ENCODE assay signal across 22 cellular contexts in genomic region chr19:33685541-33685940, GRCh38.
DNase-seq lines count a peak whose midpoint lies in the region; ATAC-seq and TF ChIP-seq lines count a peak whose summit lies in the region.
"Had no signal": no experiment of that assay in that cellular context is flagged by ENCODE, and none has a peak within 500 bp of the region (broad histone marks: within the 10 kb centered on the region; RNA-seq: fewer than 3 reads in every experiment).

No MANE protein-coding gene starts in this region.

- POLR2A ChIA-PET in WTC11 (lab: Charles Lee), result no interaction called here

- no peaks in the 10 kb centered on the region; the same call in 1 of the 2 replicates for H3K27me3 Mint-ChIP-seq in WTC11 (ENCODE audit: low read depth)
- peaks cover 30% of the 10 kb centered on the region for H3K27me3 Mint-ChIP-seq in neural progenitor cell (ENCODE audit: insufficient read depth, low read depth)

- H4K20me1 ChIP-seq in neural progenitor cell (ENCODE audit: low read depth), result peaks cover 31% of the 10 kb centered on the region

- H3K79me2 ChIP-seq in neural progenitor cell (ENCODE audit: low read depth), result no peaks in the 10 kb centered on the region

- H3K4me1 ChIP-seq in BE2C (peaks cover 61% of the 10 kb centered on the region), neural progenitor cell (no peaks in the 10 kb centered on the region)
- H3K4me1 ChIP-seq: adrenal gland, colonic mucosa, uterus had no signal

- ATAC-seq in WTC11 (no peak), left lobe of liver (no peak)
- ATAC-seq: right cardiac atrium had no signal

- H3K27ac ChIP-seq in neural progenitor cell, result no peak overlapping the region
- H3K27ac ChIP-seq: adrenal gland, colonic mucosa, uterus had no signal

- no peak overlapping the region for H3K4me2 ChIP-seq in neural progenitor cell

- H3K4me3 ChIP-seq in BE2C (ENCODE audit: low read depth, low read length), result peak overlapping the region; percentile 46
- H3K4me3 ChIP-seq in H7 (ENCODE audit: insufficient read depth, low read depth, low read length), result no peak overlapping the region
- no peak overlapping the region for H3K4me3 ChIP-seq in neural progenitor cell
- H3K4me3 ChIP-seq: adrenal gland, colonic mucosa, uterus had no signal

- no peak overlapping the region for H2AFZ ChIP-seq in neural progenitor cell (replicated peaks)

- H3K27me3 ChIP-seq in BE2C (no peaks in the 10 kb centered on the region), H7 (ENCODE audit: control insufficient read depth, insufficient read depth, low read length) (no peaks in the 10 kb centered on the region), neural progenitor cell (peaks cover 35% of the 10 kb centered on the region)
- H3K27me3 ChIP-seq: colonic mucosa had no signal

- peaks cover 12% of the 10 kb centered on the region for H3K4me1 Mint-ChIP-seq in WTC11
- peaks cover 9% of the 10 kb centered on the region for H3K4me1 Mint-ChIP-seq in neural progenitor cell
- H3K4me1 Mint-ChIP-seq: IgD-negative memory B cell, memory B cell had no signal

- no peak overlapping the region for H3K4me3 Mint-ChIP-seq in WTC11
- peak overlapping the region; percentile 43 for H3K4me3 Mint-ChIP-seq in neural progenitor cell
- H3K4me3 Mint-ChIP-seq: CD4-positive, alpha-beta T cell; IgD-negative memory B cell; memory B cell; T-helper 1 cell treated with Interleukin-12 subunit alpha and Interleukin-12 subunit beta and Interleukin-4 antibody, amounts not matched to agents 30 μg/mL and 1 μg/mL, for 36 hours had no signal

- H3K9ac ChIP-seq in neural progenitor cell, result no peak overlapping the region

- no peaks in the 10 kb centered on the region for H3K9me3 ChIP-seq in BE2C
- no peaks in the 10 kb centered on the region for H3K9me3 ChIP-seq in neural progenitor cell (ENCODE audit: low read depth)
- H3K9me3 ChIP-seq: adrenal gland, colonic mucosa, uterus had no signal

- H3K9me3 Mint-ChIP-seq in WTC11, result no peaks in the 10 kb centered on the region
- H3K9me3 Mint-ChIP-seq in neural progenitor cell, result peaks cover 2% of the 10 kb centered on the region
- H3K9me3 Mint-ChIP-seq: CD4-positive, alpha-beta T cell; memory B cell; T-helper 1 cell treated with Interleukin-12 subunit alpha and Interleukin-12 subunit beta and Interleukin-4 antibody, amounts not matched to agents 30 μg/mL and 1 μg/mL, for 36 hours had no signal

- H3K36me3 Mint-ChIP-seq in WTC11, result no peaks in the 10 kb centered on the region
- H3K36me3 Mint-ChIP-seq in neural progenitor cell, result no peaks in the 10 kb centered on the region
- H3K36me3 Mint-ChIP-seq: IgD-negative memory B cell, memory B cell had no signal

- peak; percentile 55 for DNase-seq in BE2C
- DNase-seq in H7, result peak; percentile 13
- peak; percentile 2 for DNase-seq in WTC11 (ENCODE audit: low spot score)
- no peak for DNase-seq in neural progenitor cell (ENCODE audit: low spot score)
- no peak for DNase-seq in left lobe of liver (ENCODE audit: low spot score)
- no peak for DNase-seq in GF-D8 (lab: John Stamatoyannopoulos, UW)
- no peak for DNase-seq in SKM-1 (lab: John Stamatoyannopoulos, UW; ENCODE audit: unreplicated experiment)
- DNase-seq in NCI-H1105 treated with DMSO at 0.1 percent for 48 hours (lab: John Stamatoyannopoulos, UW), result no peak
- DNase-seq: activated CD4-positive, alpha-beta T cell treated with anti-CD3 and anti-CD28 coated beads, Interleukin-2, amount 50 U/mL, for 4 hours; activated gamma-delta T cell; colonic mucosa; NCI-H1417 treated with DMSO at 0.1 percent for 48 hours; NCI-H2107; NCI-H510A; Right ventricle myocardium superior; uterus had no signal

- no peak for TF ChIP-seq CTCF in BE2C (IDR thresholded peaks at IDR 0.05; ENCODE audit: low read depth, low read length)
- no peak for TF ChIP-seq CTCF in WTC11 (IDR thresholded peaks at IDR 0.05)
- TF ChIP-seq CTCF in neural progenitor cell (IDR thresholded peaks at IDR 0.05), result no peak

- CTCF ChIA-PET in WTC11 (lab: Charles Lee), result no interaction called here

- H3K27ac Mint-ChIP-seq in WTC11 (no peak overlapping the region), neural progenitor cell (no peak overlapping the region)
- H3K27ac Mint-ChIP-seq: CD4-positive, alpha-beta T cell; IgD-negative memory B cell; memory B cell; T-helper 1 cell treated with Interleukin-12 subunit alpha and Interleukin-12 subunit beta and Interleukin-4 antibody, amounts not matched to agents 30 μg/mL and 1 μg/mL, for 36 hours had no signal

- H3K36me3 ChIP-seq in BE2C (no peaks in the 10 kb centered on the region), H7 (replicated peaks; ENCODE audit: control insufficient read depth, insufficient read depth, low read length) (peaks cover 4% of the 10 kb centered on the region), neural progenitor cell (no peaks in the 10 kb centered on the region)
- H3K36me3 ChIP-seq: adrenal gland, colonic mucosa, uterus had no signal

- H3F3A ChIP-seq in neural progenitor cell (ENCODE audit: low read depth), result peaks cover 3% of the 10 kb centered on the region

TF ChIP-seq in WTC11, 78 proteins besides CTCF, POLR2A, EP300 and RAD21 (continues in another document):
- TF ChIP-seq, protein P1, sequence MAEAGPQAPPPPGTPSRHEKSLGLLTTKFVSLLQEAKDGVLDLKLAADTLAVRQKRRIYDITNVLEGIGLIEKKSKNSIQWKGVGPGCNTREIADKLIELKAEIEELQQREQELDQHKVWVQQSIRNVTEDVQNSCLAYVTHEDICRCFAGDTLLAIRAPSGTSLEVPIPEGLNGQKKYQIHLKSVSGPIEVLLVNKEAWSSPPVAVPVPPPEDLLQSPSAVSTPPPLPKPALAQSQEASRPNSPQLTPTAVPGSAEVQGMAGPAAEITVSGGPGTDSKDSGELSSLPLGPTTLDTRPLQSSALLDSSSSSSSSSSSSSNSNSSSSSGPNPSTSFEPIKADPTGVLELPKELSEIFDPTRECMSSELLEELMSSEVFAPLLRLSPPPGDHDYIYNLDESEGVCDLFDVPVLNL (CRISPR knock-in tag; IDR thresholded peaks at IDR 0.05; ENCODE audit: borderline replicate concordance, low read depth), result no peak
- TF ChIP-seq ZNF121 (CRISPR knock-in tag; IDR thresholded peaks at IDR 0.05) (no peak), TP53 (CRISPR knock-in tag; IDR thresholded peaks at IDR 0.05) (no peak), ZNF263 (CRISPR knock-in tag; IDR thresholded peaks at IDR 0.05; ENCODE audit: low read depth) (no peak), USF2 (CRISPR knock-in tag; IDR thresholded peaks at IDR 0.05) (no peak), ZNF423 (CRISPR knock-in tag; IDR thresholded peaks at IDR 0.05) (no peak), PRDM15 (CRISPR knock-in tag; IDR thresholded peaks at IDR 0.05) (no peak), FOXK1 (CRISPR knock-in tag; IDR thresholded peaks at IDR 0.05) (no peak), IRF2 (CRISPR knock-in tag; IDR thresholded peaks at IDR 0.05; ENCODE audit: borderline replicate concordance, low read depth) (no peak)
- TF ChIP-seq, protein P2, sequence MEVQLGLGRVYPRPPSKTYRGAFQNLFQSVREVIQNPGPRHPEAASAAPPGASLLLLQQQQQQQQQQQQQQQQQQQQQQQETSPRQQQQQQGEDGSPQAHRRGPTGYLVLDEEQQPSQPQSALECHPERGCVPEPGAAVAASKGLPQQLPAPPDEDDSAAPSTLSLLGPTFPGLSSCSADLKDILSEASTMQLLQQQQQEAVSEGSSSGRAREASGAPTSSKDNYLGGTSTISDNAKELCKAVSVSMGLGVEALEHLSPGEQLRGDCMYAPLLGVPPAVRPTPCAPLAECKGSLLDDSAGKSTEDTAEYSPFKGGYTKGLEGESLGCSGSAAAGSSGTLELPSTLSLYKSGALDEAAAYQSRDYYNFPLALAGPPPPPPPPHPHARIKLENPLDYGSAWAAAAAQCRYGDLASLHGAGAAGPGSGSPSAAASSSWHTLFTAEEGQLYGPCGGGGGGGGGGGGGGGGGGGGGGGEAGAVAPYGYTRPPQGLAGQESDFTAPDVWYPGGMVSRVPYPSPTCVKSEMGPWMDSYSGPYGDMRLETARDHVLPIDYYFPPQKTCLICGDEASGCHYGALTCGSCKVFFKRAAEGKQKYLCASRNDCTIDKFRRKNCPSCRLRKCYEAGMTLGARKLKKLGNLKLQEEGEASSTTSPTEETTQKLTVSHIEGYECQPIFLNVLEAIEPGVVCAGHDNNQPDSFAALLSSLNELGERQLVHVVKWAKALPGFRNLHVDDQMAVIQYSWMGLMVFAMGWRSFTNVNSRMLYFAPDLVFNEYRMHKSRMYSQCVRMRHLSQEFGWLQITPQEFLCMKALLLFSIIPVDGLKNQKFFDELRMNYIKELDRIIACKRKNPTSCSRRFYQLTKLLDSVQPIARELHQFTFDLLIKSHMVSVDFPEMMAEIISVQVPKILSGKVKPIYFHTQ (CRISPR knock-in tag; IDR thresholded peaks at IDR 0.05), result no peak

Comparison
In these comparisons a context has a peak if more than half of its experiments do, and no peak if none do; other contexts are left out.
1. DNase-seq: peak in BE2C (single experiment), H7 (single experiment) and WTC11 (single experiment); none in neural progenitor cell (single experiment), left lobe of liver (single experiment), GF-D8 (single experiment), SKM-1 (single experiment) and NCI-H1105 treated with DMSO at 0.1 percent for 48 hours (single experiment).